1 cellular context compared by ENCODE assay signal in genomic region chr1:6701437-6702153, GRCh38.
TF ChIP-seq lines count a peak whose summit lies in the region.

A gene with protein sequence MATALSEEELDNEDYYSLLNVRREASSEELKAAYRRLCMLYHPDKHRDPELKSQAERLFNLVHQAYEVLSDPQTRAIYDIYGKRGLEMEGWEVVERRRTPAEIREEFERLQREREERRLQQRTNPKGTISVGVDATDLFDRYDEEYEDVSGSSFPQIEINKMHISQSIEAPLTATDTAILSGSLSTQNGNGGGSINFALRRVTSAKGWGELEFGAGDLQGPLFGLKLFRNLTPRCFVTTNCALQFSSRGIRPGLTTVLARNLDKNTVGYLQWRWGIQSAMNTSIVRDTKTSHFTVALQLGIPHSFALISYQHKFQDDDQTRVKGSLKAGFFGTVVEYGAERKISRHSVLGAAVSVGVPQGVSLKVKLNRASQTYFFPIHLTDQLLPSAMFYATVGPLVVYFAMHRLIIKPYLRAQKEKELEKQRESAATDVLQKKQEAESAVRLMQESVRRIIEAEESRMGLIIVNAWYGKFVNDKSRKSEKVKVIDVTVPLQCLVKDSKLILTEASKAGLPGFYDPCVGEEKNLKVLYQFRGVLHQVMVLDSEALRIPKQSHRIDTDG (minus strand): TSS chr1:6701816. CDS start chr1:6701800, 16 bp downstream.

TF ChIP-seq in GM12878, 131 proteins besides CTCF, POLR2A, EP300 and RAD21 (continued from another document):
- TF ChIP-seq, protein P1, sequence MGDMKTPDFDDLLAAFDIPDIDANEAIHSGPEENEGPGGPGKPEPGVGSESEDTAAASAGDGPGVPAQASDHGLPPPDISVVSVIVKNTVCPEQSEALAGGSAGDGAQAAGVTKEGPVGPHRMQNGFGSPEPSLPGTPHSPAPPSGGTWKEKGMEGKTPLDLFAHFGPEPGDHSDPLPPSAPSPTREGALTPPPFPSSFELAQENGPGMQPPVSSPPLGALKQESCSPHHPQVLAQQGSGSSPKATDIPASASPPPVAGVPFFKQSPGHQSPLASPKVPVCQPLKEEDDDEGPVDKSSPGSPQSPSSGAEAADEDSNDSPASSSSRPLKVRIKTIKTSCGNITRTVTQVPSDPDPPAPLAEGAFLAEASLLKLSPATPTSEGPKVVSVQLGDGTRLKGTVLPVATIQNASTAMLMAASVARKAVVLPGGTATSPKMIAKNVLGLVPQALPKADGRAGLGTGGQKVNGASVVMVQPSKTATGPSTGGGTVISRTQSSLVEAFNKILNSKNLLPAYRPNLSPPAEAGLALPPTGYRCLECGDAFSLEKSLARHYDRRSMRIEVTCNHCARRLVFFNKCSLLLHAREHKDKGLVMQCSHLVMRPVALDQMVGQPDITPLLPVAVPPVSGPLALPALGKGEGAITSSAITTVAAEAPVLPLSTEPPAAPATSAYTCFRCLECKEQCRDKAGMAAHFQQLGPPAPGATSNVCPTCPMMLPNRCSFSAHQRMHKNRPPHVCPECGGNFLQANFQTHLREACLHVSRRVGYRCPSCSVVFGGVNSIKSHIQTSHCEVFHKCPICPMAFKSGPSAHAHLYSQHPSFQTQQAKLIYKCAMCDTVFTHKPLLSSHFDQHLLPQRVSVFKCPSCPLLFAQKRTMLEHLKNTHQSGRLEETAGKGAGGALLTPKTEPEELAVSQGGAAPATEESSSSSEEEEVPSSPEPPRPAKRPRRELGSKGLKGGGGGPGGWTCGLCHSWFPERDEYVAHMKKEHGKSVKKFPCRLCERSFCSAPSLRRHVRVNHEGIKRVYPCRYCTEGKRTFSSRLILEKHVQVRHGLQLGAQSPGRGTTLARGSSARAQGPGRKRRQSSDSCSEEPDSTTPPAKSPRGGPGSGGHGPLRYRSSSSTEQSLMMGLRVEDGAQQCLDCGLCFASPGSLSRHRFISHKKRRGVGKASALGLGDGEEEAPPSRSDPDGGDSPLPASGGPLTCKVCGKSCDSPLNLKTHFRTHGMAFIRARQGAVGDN (IDR thresholded peaks at IDR 0.05) = peak; percentile 95
- TF ChIP-seq SMAD5 (IDR thresholded peaks at IDR 0.05; ENCODE audit: low read depth) (peak; percentile 56; the same call in 1 of the 2 replicates), RFX5 (IDR thresholded peaks at IDR 0.05; ENCODE audit: low read depth, low read length) (no peak), FOXM1 (IDR thresholded peaks at IDR 0.05; ENCODE audit: low read depth, low read length) (no peak), RAD51 (IDR thresholded peaks at IDR 0.05) (no peak), SP1 (IDR thresholded peaks at IDR 0.05; ENCODE audit: low read depth, low read length) (peak; percentile 82), MYB (IDR thresholded peaks at IDR 0.05; ENCODE audit: borderline replicate concordance, low read depth, low read length) (peak; percentile 75; the same call in 1 of the 2 replicates), CREB1 (IDR thresholded peaks at IDR 0.05; ENCODE audit: low read depth) (peak; percentile 84; the same call in 1 of the 2 replicates)
- TF ChIP-seq, protein P2, sequence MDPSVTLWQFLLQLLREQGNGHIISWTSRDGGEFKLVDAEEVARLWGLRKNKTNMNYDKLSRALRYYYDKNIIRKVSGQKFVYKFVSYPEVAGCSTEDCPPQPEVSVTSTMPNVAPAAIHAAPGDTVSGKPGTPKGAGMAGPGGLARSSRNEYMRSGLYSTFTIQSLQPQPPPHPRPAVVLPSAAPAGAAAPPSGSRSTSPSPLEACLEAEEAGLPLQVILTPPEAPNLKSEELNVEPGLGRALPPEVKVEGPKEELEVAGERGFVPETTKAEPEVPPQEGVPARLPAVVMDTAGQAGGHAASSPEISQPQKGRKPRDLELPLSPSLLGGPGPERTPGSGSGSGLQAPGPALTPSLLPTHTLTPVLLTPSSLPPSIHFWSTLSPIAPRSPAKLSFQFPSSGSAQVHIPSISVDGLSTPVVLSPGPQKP (IDR thresholded peaks at IDR 0.05; ENCODE audit: low read depth, low read length) = no peak
- TF ChIP-seq, protein P3, sequence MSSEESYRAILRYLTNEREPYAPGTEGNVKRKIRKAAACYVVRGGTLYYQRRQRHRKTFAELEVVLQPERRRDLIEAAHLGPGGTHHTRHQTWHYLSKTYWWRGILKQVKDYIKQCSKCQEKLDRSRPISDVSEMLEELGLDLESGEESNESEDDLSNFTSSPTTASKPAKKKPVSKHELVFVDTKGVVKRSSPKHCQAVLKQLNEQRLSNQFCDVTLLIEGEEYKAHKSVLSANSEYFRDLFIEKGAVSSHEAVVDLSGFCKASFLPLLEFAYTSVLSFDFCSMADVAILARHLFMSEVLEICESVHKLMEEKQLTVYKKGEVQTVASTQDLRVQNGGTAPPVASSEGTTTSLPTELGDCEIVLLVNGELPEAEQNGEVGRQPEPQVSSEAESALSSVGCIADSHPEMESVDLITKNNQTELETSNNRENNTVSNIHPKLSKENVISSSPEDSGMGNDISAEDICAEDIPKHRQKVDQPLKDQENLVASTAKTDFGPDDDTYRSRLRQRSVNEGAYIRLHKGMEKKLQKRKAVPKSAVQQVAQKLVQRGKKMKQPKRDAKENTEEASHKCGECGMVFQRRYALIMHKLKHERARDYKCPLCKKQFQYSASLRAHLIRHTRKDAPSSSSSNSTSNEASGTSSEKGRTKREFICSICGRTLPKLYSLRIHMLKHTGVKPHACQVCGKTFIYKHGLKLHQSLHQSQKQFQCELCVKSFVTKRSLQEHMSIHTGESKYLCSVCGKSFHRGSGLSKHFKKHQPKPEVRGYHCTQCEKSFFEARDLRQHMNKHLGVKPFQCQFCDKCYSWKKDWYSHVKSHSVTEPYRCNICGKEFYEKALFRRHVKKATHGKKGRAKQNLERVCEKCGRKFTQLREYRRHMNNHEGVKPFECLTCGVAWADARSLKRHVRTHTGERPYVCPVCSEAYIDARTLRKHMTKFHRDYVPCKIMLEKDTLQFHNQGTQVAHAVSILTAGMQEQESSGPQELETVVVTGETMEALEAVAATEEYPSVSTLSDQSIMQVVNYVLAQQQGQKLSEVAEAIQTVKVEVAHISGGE (CRISPR knock-in tag; IDR thresholded peaks at IDR 0.05) = no peak
- TF ChIP-seq, protein P4, sequence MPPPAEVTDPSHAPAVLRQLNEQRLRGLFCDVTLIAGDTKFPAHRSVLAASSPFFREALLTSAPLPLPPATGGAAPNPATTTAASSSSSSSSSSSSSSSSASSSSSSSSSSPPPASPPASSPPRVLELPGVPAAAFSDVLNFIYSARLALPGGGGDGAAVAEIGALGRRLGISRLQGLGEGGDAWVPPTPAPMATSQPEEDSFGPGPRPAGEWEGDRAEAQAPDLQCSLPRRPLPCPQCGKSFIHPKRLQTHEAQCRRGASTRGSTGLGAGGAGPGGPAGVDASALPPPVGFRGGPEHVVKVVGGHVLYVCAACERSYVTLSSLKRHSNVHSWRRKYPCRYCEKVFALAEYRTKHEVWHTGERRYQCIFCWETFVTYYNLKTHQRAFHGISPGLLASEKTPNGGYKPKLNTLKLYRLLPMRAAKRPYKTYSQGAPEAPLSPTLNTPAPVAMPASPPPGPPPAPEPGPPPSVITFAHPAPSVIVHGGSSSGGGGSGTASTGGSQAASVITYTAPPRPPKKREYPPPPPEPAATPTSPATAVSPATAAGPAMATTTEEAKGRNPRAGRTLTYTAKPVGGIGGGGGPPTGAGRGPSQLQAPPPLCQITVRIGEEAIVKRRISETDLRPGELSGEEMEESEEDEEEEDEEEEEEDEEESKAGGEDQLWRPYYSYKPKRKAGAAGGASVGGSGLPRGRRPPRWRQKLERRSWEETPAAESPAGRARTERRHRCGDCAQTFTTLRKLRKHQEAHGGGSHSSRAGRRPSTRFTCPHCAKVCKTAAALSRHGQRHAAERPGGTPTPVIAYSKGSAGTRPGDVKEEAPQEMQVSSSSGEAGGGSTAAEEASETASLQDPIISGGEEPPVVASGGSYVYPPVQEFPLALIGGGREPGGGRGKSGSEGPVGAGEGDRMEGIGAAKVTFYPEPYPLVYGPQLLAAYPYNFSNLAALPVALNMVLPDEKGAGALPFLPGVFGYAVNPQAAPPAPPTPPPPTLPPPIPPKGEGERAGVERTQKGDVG (CRISPR knock-in tag; IDR thresholded peaks at IDR 0.05) = no peak
TF ChIP-seq in GM12878: peak in this region for 60.
